ENCODE assay signal across 8 cellular contexts in genomic region chr1:156500847-156501686, GRCh38.
DNase-seq lines count a peak whose midpoint lies in the region; ATAC-seq lines count a peak whose summit lies in the region.

No MANE protein-coding gene starts in this region.

- peak; percentile 83 to 86 for DNase-seq in AML-193 (lab: John Stamatoyannopoulos, UW)
- peak; percentile 86 for DNase-seq in NCI-H446 treated with DMSO at 0.1 percent for 48 hours (lab: John Stamatoyannopoulos, UW)
- DNase-seq in activated CD4-positive, CD25-positive, alpha-beta regulatory T cell treated with anti-CD3 and anti-CD28 coated beads, Interleukin-2, amount 50 U/mL, for 72 hours, result peak; percentile 94
- DNase-seq in cerebellar nuclear complex (lab: John Stamatoyannopoulos, UW), result peak; percentile 70 to 91
- DNase-seq in kidney glomerular epithelial cell (lab: John Stamatoyannopoulos, UW), result peak; percentile 86
- peak; percentile 87 to 88 for DNase-seq in stimulated activated CD4-positive, alpha-beta T cell treated with anti-CD3 and anti-CD28 coated beads, Interleukin-15, amount 100 ng/mL, for 48 hours (ENCODE audit: low read depth in 2 of 2)

- peak; percentile 49 for ATAC-seq in GM19035 (IDR thresholded peaks at IDR 0.05; ENCODE audit: unreplicated experiment)
- ATAC-seq in HG03378 (IDR thresholded peaks at IDR 0.05; ENCODE audit: unreplicated experiment), result peak; percentile 39

Comparison
In these comparisons a context has a peak if more than half of its experiments do, and no peak if none do; other contexts are left out.
1. Peak in every context shown above with its lines: DNase-seq and ATAC-seq.